9 cellular contexts compared by ENCODE assay signal in genomic region chr17:39738568-39738901, GRCh38. TPM values are rescaled to one million over a fixed set of nuclear protein-coding genes. Genes with fewer than 3 reads are reported as not detected.
DNase-seq lines count a peak whose midpoint lies in the region; ATAC-seq and TF ChIP-seq lines count a peak whose summit lies in the region.
"Had no signal": no experiment of that assay in that cellular context is flagged by ENCODE, and none has a peak within 500 bp of the region (broad histone marks: within the 10 kb centered on the region; RNA-seq: fewer than 3 reads in every experiment).

No MANE protein-coding gene starts in this region.

- intact Hi-C loops in activated B cell treated with CpG ODN at 0.5 μM for 24 hours (cut with micrococcal nuclease): loop anchor here (2.0 kb wide), 1 partner anchor 14 kb away; no protein-coding TSS in a partner anchor

- TF ChIP-seq CTCF in activated B cell treated with CpG ODN at 0.5 μM for 24 hours (IDR thresholded peaks at IDR 0.05): no peak

- H3K4me3 ChIP-seq in duodenal mucosa (ENCODE audit: low read depth in 1 of 2, low read length in 2 of 2): peak overlapping the region; percentile 75 to 82

- peaks cover 0 to 4% of the 10 kb centered on the region in 2 donors for H3K27me3 ChIP-seq in duodenal mucosa (ENCODE audit: control insufficient read depth in 1 of 2, insufficient read depth in 2 of 2, low read length in 2 of 2)

- H3K36me3 ChIP-seq in duodenal mucosa (ENCODE audit: control insufficient read depth in 1 of 2, insufficient read depth in 2 of 2, low read length in 2 of 2): peaks cover 5 to 10% of the 10 kb centered on the region in 2 donors

- peaks cover 16 to 26% of the 10 kb centered on the region in 2 donors for H3K4me1 ChIP-seq in duodenal mucosa (ENCODE audit: control insufficient read depth in 1 of 2, insufficient read depth in 2 of 2, low read length in 2 of 2)

- POLR2A ChIA-PET in activated B cell treated with CpG ODN at 0.5 μM for 24 hours (lab: Charles Lee): interaction anchor here (0.6 kb wide), 1 partner anchor 211 kb away, joined by 4 read pairs; no protein-coding TSS in a partner anchor

- H3K4me3 Mint-ChIP-seq in activated B cell treated with CpG ODN at 0.5 μM for 24 hours: peak overlapping the region; percentile 81
- peak overlapping the region; percentile 79 to 92 (median 86) for H3K4me3 Mint-ChIP-seq in naive B cell

- H3K27ac ChIP-seq in duodenal mucosa (ENCODE audit: low read depth, low read length): peak overlapping the region; percentile 86

- peak; percentile 71 for DNase-seq in DMS 273 (lab: John Stamatoyannopoulos, UW; ENCODE audit: unreplicated experiment)
- no peak for DNase-seq in DMS 273 treated with DMSO at 0.1 percent for 48 hours (lab: John Stamatoyannopoulos, UW)
- no peak for DNase-seq in activated B cell treated with CpG ODN at 0.5 μM for 24 hours
- DNase-seq in naive B cell: peak; percentile 49
- DNase-seq in NOMO-1 treated with dmso at 0.1 percent for 144 hours (lab: John Stamatoyannopoulos, UW; ENCODE audit: unreplicated experiment): no peak

- H3K9me3 Mint-ChIP-seq in activated B cell treated with CpG ODN at 0.5 μM for 24 hours: no peaks in the 10 kb centered on the region
- peaks cover 0 to 1% (median 0%) of the 10 kb centered on the region in 7 donors for H3K9me3 Mint-ChIP-seq in naive B cell

- peak overlapping the region; percentile 86 to 88 for H3K9ac ChIP-seq in duodenal mucosa (ENCODE audit: low read depth in 1 of 2, low read length in 2 of 2)

- peaks cover 26% of the 10 kb centered on the region for H3K4me1 Mint-ChIP-seq in activated B cell treated with CpG ODN at 0.5 μM for 24 hours
- H3K4me1 Mint-ChIP-seq in naive B cell: peaks cover 28 to 47% (median 36%) of the 10 kb centered on the region in 3 donors

- no peaks in the 10 kb centered on the region for H3K9me3 ChIP-seq in duodenal mucosa (ENCODE audit: control insufficient read depth in 1 of 2, low read length in 2 of 2)

- H3K27ac Mint-ChIP-seq in activated B cell treated with CpG ODN at 0.5 μM for 24 hours: no peak overlapping the region
- H3K27ac Mint-ChIP-seq in naive B cell: peak overlapping the region in 4 of 6 donors; percentile 64 to 98 (median 82)

- H3K36me3 Mint-ChIP-seq in activated B cell treated with CpG ODN at 0.5 μM for 24 hours (ENCODE audit: low read depth) (no peaks in the 10 kb centered on the region), naive B cell (no peaks in the 10 kb centered on the region)

- CTCF ChIA-PET in activated B cell treated with CpG ODN at 0.5 μM for 24 hours (lab: Charles Lee): no interaction called here

- H3K27me3 Mint-ChIP-seq in activated B cell treated with CpG ODN at 0.5 μM for 24 hours (peaks cover 25% of the 10 kb centered on the region), naive B cell (peaks cover 5 to 60% (median 56%) of the 10 kb centered on the region in 3 donors)

- ATAC-seq in activated B cell treated with CpG ODN at 0.5 μM for 24 hours (ENCODE audit: low read depth) (peak; percentile 74), naive B cell (ENCODE audit: low read depth in 2 of 2) (peak; percentile 94 to 95), GM21447 (IDR thresholded peaks at IDR 0.05; ENCODE audit: unreplicated experiment) (no peak), GM19328 (IDR thresholded peaks at IDR 0.05; ENCODE audit: unreplicated experiment) (no peak)

RNA-seq across cellular contexts. Expression of gene GRB7, which starts 0.8 kb away (rescaled TPM):
- 0.44 TPM in 1 of 2 replicates, not detected in the other for total RNA-seq in activated B cell treated with CpG ODN at 0.5 μM for 24 hours
- under 1 TPM in 3 of 6 donors, not detected in 3; 0.23 to 0.65 (median 0.29) TPM for polyA plus RNA-seq in naive B cell (ENCODE audit: low read depth in 6 of 6)
- total RNA-seq: RPMI7951 had no signal

RNA-seq across cellular contexts. Expression of gene MIEN1, which starts 8.2 kb away (rescaled TPM):
- total RNA-seq in activated B cell treated with CpG ODN at 0.5 μM for 24 hours: 42.2 and 45.7 TPM in 2 replicates
- 100 to 1,000 TPM in 5 of 6 donors, 10 to 100 TPM in 1; 99.3 to 135 (median 123) TPM for polyA plus RNA-seq in naive B cell (ENCODE audit: low read depth in 6 of 6)

RNA-seq across cellular contexts. Expression of gene ERBB2, which starts 38.7 kb away (rescaled TPM):
- total RNA-seq in activated B cell treated with CpG ODN at 0.5 μM for 24 hours: 4.4 and 7.1 TPM in 2 replicates
- 1 to 10 TPM in 3 of 6 donors, under 1 TPM in 3; 0.20 to 3.0 (median 1.1) TPM for polyA plus RNA-seq in naive B cell (ENCODE audit: low read depth in 6 of 6)

RNA-seq across cellular contexts. Expression of gene PGAP3, which starts 50.7 kb away (rescaled TPM):
- 19.0 and 24.0 TPM in 2 replicates for total RNA-seq in activated B cell treated with CpG ODN at 0.5 μM for 24 hours
- 10 to 100 TPM in 2 of 6 donors, 1 to 10 TPM in 4; 7.2 to 18.2 (median 9.1) TPM for polyA plus RNA-seq in naive B cell (ENCODE audit: low read depth in 6 of 6)

Comparison
In these comparisons a context has a peak if more than half of its experiments do, and no peak if none do; other contexts are left out.
1. DNase-seq: peak in DMS 273 (single experiment) and naive B cell (single experiment); none in DMS 273 treated with DMSO at 0.1 percent for 48 hours (single experiment), activated B cell treated with CpG ODN at 0.5 μM for 24 hours (single experiment) and NOMO-1 treated with dmso at 0.1 percent for 144 hours (single experiment).
2. ATAC-seq: peak in activated B cell treated with CpG ODN at 0.5 μM for 24 hours (single experiment) and naive B cell (2 of 2); none in GM21447 (single experiment) and GM19328 (single experiment).